ENCODE assay signal across 1 cellular context in genomic region chr2:38465789-38466127, GRCh38.
TF ChIP-seq lines count a peak whose summit lies in the region.

No MANE protein-coding gene starts in this region.

TF ChIP-seq in K562, 482 proteins besides CTCF, POLR2A, EP300 and RAD21 (continued from another document):
- TF ChIP-seq, protein P1, sequence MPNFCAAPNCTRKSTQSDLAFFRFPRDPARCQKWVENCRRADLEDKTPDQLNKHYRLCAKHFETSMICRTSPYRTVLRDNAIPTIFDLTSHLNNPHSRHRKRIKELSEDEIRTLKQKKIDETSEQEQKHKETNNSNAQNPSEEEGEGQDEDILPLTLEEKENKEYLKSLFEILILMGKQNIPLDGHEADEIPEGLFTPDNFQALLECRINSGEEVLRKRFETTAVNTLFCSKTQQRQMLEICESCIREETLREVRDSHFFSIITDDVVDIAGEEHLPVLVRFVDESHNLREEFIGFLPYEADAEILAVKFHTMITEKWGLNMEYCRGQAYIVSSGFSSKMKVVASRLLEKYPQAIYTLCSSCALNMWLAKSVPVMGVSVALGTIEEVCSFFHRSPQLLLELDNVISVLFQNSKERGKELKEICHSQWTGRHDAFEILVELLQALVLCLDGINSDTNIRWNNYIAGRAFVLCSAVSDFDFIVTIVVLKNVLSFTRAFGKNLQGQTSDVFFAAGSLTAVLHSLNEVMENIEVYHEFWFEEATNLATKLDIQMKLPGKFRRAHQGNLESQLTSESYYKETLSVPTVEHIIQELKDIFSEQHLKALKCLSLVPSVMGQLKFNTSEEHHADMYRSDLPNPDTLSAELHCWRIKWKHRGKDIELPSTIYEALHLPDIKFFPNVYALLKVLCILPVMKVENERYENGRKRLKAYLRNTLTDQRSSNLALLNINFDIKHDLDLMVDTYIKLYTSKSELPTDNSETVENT (CRISPR knock-in tag; IDR thresholded peaks at IDR 0.05), result no peak
- TF ChIP-seq CTCFL (IDR thresholded peaks at IDR 0.05; ENCODE audit: borderline replicate concordance, insufficient read depth, low read depth, low read length, poor library complexity, severe bottlenecking) (peak; percentile 74), ADNP (tag; IDR thresholded peaks at IDR 0.05) (no peak), FOXA1 (IDR thresholded peaks at IDR 0.05; ENCODE audit: borderline replicate concordance) (no peak), MLX (CRISPR knock-in tag; conservative IDR thresholded peaks at IDR 0.05) (no peak), SMC3 (conservative IDR thresholded peaks at IDR 0.05; ENCODE audit: insufficient read depth, low read depth, low read length) (peak; percentile 40; the same call in 1 of the 2 replicates), ESRRB (CRISPR knock-in tag; IDR thresholded peaks at IDR 0.05; ENCODE audit: borderline replicate concordance) (no peak), ZNF668 (CRISPR knock-in tag; IDR thresholded peaks at IDR 0.05) (no peak)
- TF ChIP-seq, protein P2, sequence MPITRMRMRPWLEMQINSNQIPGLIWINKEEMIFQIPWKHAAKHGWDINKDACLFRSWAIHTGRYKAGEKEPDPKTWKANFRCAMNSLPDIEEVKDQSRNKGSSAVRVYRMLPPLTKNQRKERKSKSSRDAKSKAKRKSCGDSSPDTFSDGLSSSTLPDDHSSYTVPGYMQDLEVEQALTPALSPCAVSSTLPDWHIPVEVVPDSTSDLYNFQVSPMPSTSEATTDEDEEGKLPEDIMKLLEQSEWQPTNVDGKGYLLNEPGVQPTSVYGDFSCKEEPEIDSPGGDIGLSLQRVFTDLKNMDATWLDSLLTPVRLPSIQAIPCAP (CRISPR knock-in tag; IDR thresholded peaks at IDR 0.05; ENCODE audit: borderline replicate concordance), result no peak
TF ChIP-seq in K562: peak in this region for 4.
